In the genomic region with DNA sequence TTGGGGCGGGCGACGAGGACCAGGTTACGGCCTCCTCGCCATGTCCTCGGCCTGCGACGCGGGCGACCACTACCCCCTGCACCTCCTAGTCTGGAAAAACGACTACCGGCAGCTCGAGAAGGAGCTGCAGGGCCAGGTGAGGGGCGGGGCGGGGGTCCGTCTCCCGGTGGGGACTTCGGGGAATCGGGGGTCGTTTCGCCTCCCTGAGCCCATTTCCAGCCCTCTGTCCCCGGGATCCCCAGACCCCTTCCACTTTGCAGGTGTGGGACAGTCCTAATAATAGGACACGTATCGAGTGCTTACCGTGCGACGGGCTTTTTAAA, we compare ENCODE assay signal across 8 cellular contexts. TPM values are rescaled to one million over a fixed set of nuclear protein-coding genes. Genes with fewer than 3 reads are reported as not detected.
DNase-seq lines count a peak whose midpoint lies in the region; ATAC-seq, FAIRE-seq and TF ChIP-seq lines count a peak whose summit lies in the region.

No MANE protein-coding gene starts in this region.

- H3K14ac ChIP-seq in mesenchymal stem cell (ENCODE audit: low read length in 2 of 2): peak overlapping the region in 1 of 2 experiments; percentile 74

- TF ChIP-seq EP300 in K562 (IDR thresholded peaks at IDR 0.05; ENCODE audit: low read length): no peak

- TF ChIP-seq RAD21 in K562 (CRISPR knock-in tag; conservative IDR thresholded peaks at IDR 0.05 in 1 of 2, IDR thresholded peaks at IDR 0.05 in 1 of 2): no peak

- peaks cover 23 to 27% of the 10 kb centered on the region in 2 experiments for H3K4me1 ChIP-seq in K562 (replicated peaks in 1 of 2; ENCODE audit: control insufficient read depth in 2 of 2, insufficient read depth in 2 of 2, low read length in 2 of 2)
- H3K4me1 ChIP-seq in mesenchymal stem cell (ENCODE audit: control insufficient read depth, insufficient read depth, low read depth, low read length): peaks cover 8% of the 10 kb centered on the region
- H3K4me1 ChIP-seq in upper lobe of right lung: peaks cover 48% of the 10 kb centered on the region

- POLR2A ChIA-PET in K562 (lab: Yijun Ruan, JAX): interaction anchor here (0.7 to 2.0 kb wide), 3 partner anchors 14 to 113 kb away, joined by 3 to 7 read pairs (median 3); no protein-coding TSS in a partner anchor

- H3K18ac ChIP-seq in mesenchymal stem cell (ENCODE audit: low read depth in 1 of 2, low read length in 2 of 2): peak overlapping the region in 1 of 2 experiments; percentile 96

- H3K27ac ChIP-seq in K562 (ENCODE audit: extremely low read depth, low read depth, low read length) (peak overlapping the region; percentile 99), mesenchymal stem cell (ENCODE audit: low read length, poor library complexity, severe bottlenecking) (no peak overlapping the region), upper lobe of right lung (peak overlapping the region; percentile 95)

- H3K36me3 Mint-ChIP-seq in activated naive CD4-positive, alpha-beta T cell treated with anti-CD3 and anti-CD28 coated beads for 36 hours (ENCODE audit: low read depth): no peaks in the 10 kb centered on the region

- FAIRE-seq in K562 (lab: Jason Lieb, UNC): no peak

- no peak overlapping the region for H2BK12ac ChIP-seq in mesenchymal stem cell (ENCODE audit: low read length in 2 of 2)

- no peaks in the 10 kb centered on the region for H3K9me3 Mint-ChIP-seq in activated naive CD4-positive, alpha-beta T cell treated with anti-CD3 and anti-CD28 coated beads for 36 hours

- WGBS in K562 (ENCODE audit: insufficient coverage, low coverage, missing lambda C conversion rate): 1% methylated on average over 21 of the region's 27 CpGs
- 1% methylated on average over 26 of the region's 27 CpGs for WGBS in mesenchymal stem cell

- H3K4me2 ChIP-seq in K562 (ENCODE audit: insufficient read depth, low read length): peak overlapping the region; percentile 85
- peak overlapping the region; percentile 80 for H3K4me2 ChIP-seq in mesenchymal stem cell (ENCODE audit: low read length, poor library complexity, severe bottlenecking)

- H3K36me3 ChIP-seq in K562 (ENCODE audit: control insufficient read depth, insufficient read depth, low read length) (peaks cover 8% of the 10 kb centered on the region), mesenchymal stem cell (ENCODE audit: control insufficient read depth in 1 of 2, insufficient read depth in 2 of 2, low read depth in 1 of 2, low read length in 2 of 2) (peaks cover 3 to 7% of the 10 kb centered on the region in 2 experiments), upper lobe of right lung (no peaks in the 10 kb centered on the region)

- no peak overlapping the region for H4K8ac ChIP-seq in mesenchymal stem cell (ENCODE audit: low read length)

- H3K9me3 ChIP-seq in K562 (replicated peaks; ENCODE audit: control insufficient read depth, insufficient read depth, low read depth, low read length) (no peaks in the 10 kb centered on the region), mesenchymal stem cell (ENCODE audit: control insufficient read depth, low read length) (no peaks in the 10 kb centered on the region), upper lobe of right lung (no peaks in the 10 kb centered on the region)

- ATAC-seq in K562 (no peak), upper lobe of right lung (no peak), GM21717 (IDR thresholded peaks at IDR 0.05; ENCODE audit: unreplicated experiment) (no peak)

- peak overlapping the region in 1 of 2 experiments; percentile 71 for H3K4ac ChIP-seq in mesenchymal stem cell (ENCODE audit: low read depth in 1 of 2, low read length in 2 of 2)

- H3K9me1 ChIP-seq in K562 (ENCODE audit: control insufficient read depth, insufficient read depth, low read length): no peaks in the 10 kb centered on the region

- in situ Hi-C loops in K562 (cut with MboI): no loop called here

- no peak overlapping the region for H3K27ac Mint-ChIP-seq in activated naive CD4-positive, alpha-beta T cell treated with anti-CD3 and anti-CD28 coated beads for 36 hours

- H3K27me3 ChIP-seq in K562 (ENCODE audit: control insufficient read depth in 2 of 2, insufficient read depth in 2 of 2, low read length in 2 of 2) (no peaks in the 10 kb centered on the region), mesenchymal stem cell (ENCODE audit: control insufficient read depth in 1 of 2, insufficient read depth in 1 of 2, low read length in 2 of 2) (no peaks in the 10 kb centered on the region), upper lobe of right lung (no peaks in the 10 kb centered on the region)

- H3K27me3 Mint-ChIP-seq in activated naive CD4-positive, alpha-beta T cell treated with anti-CD3 and anti-CD28 coated beads for 36 hours (ENCODE audit: low read depth): no peaks in the 10 kb centered on the region

- H2BK5ac ChIP-seq in mesenchymal stem cell (ENCODE audit: low read depth, low read length, poor library complexity, severe bottlenecking): no peak overlapping the region

- peak overlapping the region; percentile 77 for H3K4me3 ChIP-seq in K562
- peak overlapping the region; percentile 88 to 90 for H3K4me3 ChIP-seq in mesenchymal stem cell (ENCODE audit: insufficient read depth in 1 of 2, low read depth in 1 of 2, low read length in 2 of 2)
- peak overlapping the region; percentile 90 for H3K4me3 ChIP-seq in upper lobe of right lung

- H3K9ac ChIP-seq in K562 (ENCODE audit: insufficient read depth in 1 of 2, low read depth in 2 of 2, low read length in 2 of 2) (peak overlapping the region; percentile 98 to 99), mesenchymal stem cell (ENCODE audit: low read length) (peak overlapping the region; percentile 93)

- H2AFZ ChIP-seq in K562 (ENCODE audit: low read depth, low read length) (peak overlapping the region; percentile 100), mesenchymal stem cell (ENCODE audit: low read depth, low read length) (peak overlapping the region; percentile 70)

- peaks cover 56% of the 10 kb centered on the region for H3K4me1 Mint-ChIP-seq in activated naive CD4-positive, alpha-beta T cell treated with anti-CD3 and anti-CD28 coated beads for 36 hours (ENCODE audit: low read depth)

- peak overlapping the region; percentile 89 for H3K4me3 Mint-ChIP-seq in activated naive CD4-positive, alpha-beta T cell treated with anti-CD3 and anti-CD28 coated beads for 36 hours

- peak overlapping the region in 1 of 2 experiments; percentile 84 for H3K23ac ChIP-seq in mesenchymal stem cell (ENCODE audit: low read length in 2 of 2)

- H2BK120ac ChIP-seq in mesenchymal stem cell (ENCODE audit: low read depth, low read length): no peak overlapping the region

- intact Hi-C loops in activated naive CD4-positive, alpha-beta T cell treated with anti-CD3 and anti-CD28 coated beads for 36 hours (cut with micrococcal nuclease): loop anchor here (2.0 to 10.0 kb wide), 4 partner anchors 281 to 1365 kb away; partner anchors contain the start of genes ATP2A2, PPP1CC and SELPLG
- intact Hi-C loops in K562 (cut with micrococcal nuclease): no loop called here
- intact Hi-C loops in upper lobe of right lung (cut with DNase I): no loop called here

- no peak overlapping the region for H4K91ac ChIP-seq in mesenchymal stem cell (ENCODE audit: low read length)

- BruUV-seq in K562 (replicated peaks; lab: Mats Ljungman, UMichigan): no TSS peak

- peaks cover 32% of the 10 kb centered on the region for H3K79me2 ChIP-seq in K562 (ENCODE audit: control insufficient read depth, insufficient read depth, low read length)

- TF ChIP-seq POLR2A in K562 (conservative IDR thresholded peaks at IDR 0.05): no peak

- H2AK5ac ChIP-seq in mesenchymal stem cell (ENCODE audit: low read length, severe bottlenecking): no peak overlapping the region

- H4K20me1 ChIP-seq in K562 (replicated peaks; ENCODE audit: control insufficient read depth, insufficient read depth, low read length): no peaks in the 10 kb centered on the region

- DNase-seq in activated naive CD4-positive, alpha-beta T cell treated with anti-CD3 and anti-CD28 coated beads for 36 hours: no peak
- no peak for DNase-seq in activated naive CD4-positive, alpha-beta T cell (lab: John Stamatoyannopoulos, UW)
- DNase-seq in K562 (ENCODE audit: extremely low read depth in 1 of 4, low spot score in 3 of 4) (no peak), mesenchymal stem cell (no peak), upper lobe of right lung (peak; percentile 69), NCI-H1436 treated with DMSO at 0.1 percent for 48 hours (lab: John Stamatoyannopoulos, UW) (no peak), NOMO-1 treated with DMSO at 0.1 percent for 48 hours (lab: John Stamatoyannopoulos, UW; ENCODE audit: unreplicated experiment) (no peak)

- H3K79me1 ChIP-seq in mesenchymal stem cell (replicated peaks; ENCODE audit: low read length, poor library complexity, severe bottlenecking): peaks cover 29% of the 10 kb centered on the region

- no peak for TF ChIP-seq CTCF in K562 (IDR thresholded peaks at IDR 0.05 in 2 of 3, conservative IDR thresholded peaks at IDR 0.05 in 1 of 3; ENCODE audit: insufficient read depth in 2 of 3, low read depth in 1 of 3, low read length in 3 of 3)
- TF ChIP-seq CTCF in upper lobe of right lung (IDR thresholded peaks at IDR 0.05): no peak

- CTCF ChIA-PET in activated naive CD4-positive, alpha-beta T cell treated with anti-CD3 and anti-CD28 coated beads for 36 hours (lab: Charles Lee): no interaction called here
- CTCF ChIA-PET in K562 (lab: Yijun Ruan, JAX; ENCODE audit: low intra/inter-chr PET ratio): interaction anchor here (0.7 kb wide), 1 partner anchor 597 kb away, joined by 3 read pairs; no protein-coding TSS in a partner anchor

- H2BK15ac ChIP-seq in mesenchymal stem cell (ENCODE audit: low read depth, poor library complexity, severe bottlenecking): peak overlapping the region; percentile 34

RNA-seq across cellular contexts. Expression of gene ANKRD13A, which starts 0.4 kb away (rescaled TPM):
- 10 to 100 TPM; 28.3 to 31.5 TPM for total RNA-seq in activated naive CD4-positive, alpha-beta T cell treated with anti-CD3 and anti-CD28 coated beads for 36 hours
- total RNA-seq in K562 (2011; cell fraction: chromatin; rRNA removed; ENCODE audit: low replicate concordance): 58.1 and 82.6 TPM in 2 replicates
- total RNA-seq in K562 (2011; cell fraction: nucleolus; rRNA removed): 46.0 and 48.2 TPM in 2 replicates
- 57.3 and 80.5 TPM in 2 replicates for total RNA-seq in K562 (2011; cell fraction: nucleoplasm; rRNA removed)
- total RNA-seq in K562 (2014; rRNA removed): 45.0 and 55.0 TPM in 2 replicates
- total RNA-seq in K562 (2014; rRNA removed; fragmentation: Illumina TruSeq; extraction: Trizol): 40.3 and 46.8 TPM in 2 replicates
- 41.6 and 45.1 TPM in 2 replicates for total RNA-seq in K562 (2015; rRNA removed; fragmentation: Illumina TruSeq; extraction: Trizol)
- total RNA-seq in K562 (2021): 37.7 and 41.5 TPM in 2 replicates
- polyA plus RNA-seq in K562 (2011; rRNA removed): 47.5 and 52.0 TPM in 2 replicates
- 51.5 and 72.4 TPM in 2 replicates for polyA plus RNA-seq in K562 (2011; cell fraction: cytosol; rRNA removed)
- polyA plus RNA-seq in K562 (2011; cell fraction: nucleus; rRNA removed): 85.6 and 88.3 TPM in 2 replicates
- polyA plus RNA-seq in K562 (2012): 26.4 and 35.3 TPM in 2 replicates
- 33.6 and 37.6 TPM in 2 replicates for polyA plus RNA-seq in K562 (2014; fragmentation: Illumina TruSeq; extraction: Trizol)
- polyA plus RNA-seq in K562 (2014; fragmentation: Nextera tagmentation; extraction: Ambion mirVana): 1 to 10 TPM; 5.0 to 9.0 TPM
- 41.7 and 49.1 TPM in 2 replicates for polyA plus RNA-seq in K562 (2014; rRNA removed)
- 59.6 and 62.9 TPM in 2 replicates for polyA minus RNA-seq in K562 (2011; rRNA and poly(A)+ RNA removed)
- 23.7 and 25.3 TPM in 2 replicates for polyA minus RNA-seq in K562 (2011; cell fraction: cytosol; rRNA and poly(A)+ RNA removed)
- polyA minus RNA-seq in K562 (2011; cell fraction: nucleus; rRNA and poly(A)+ RNA removed): 22.1 and 38.8 TPM in 2 replicates
- polyA plus RNA-seq in mesenchymal stem cell (2013, experiment 1 of 2): 17.6 TPM
- polyA plus RNA-seq in mesenchymal stem cell (2013, experiment 2 of 2): 18.0 TPM
- total RNA-seq in upper lobe of right lung: 54.0 TPM

RNA-seq across cellular contexts. Expression of gene GIT2, which starts 3.4 kb away (rescaled TPM):
- total RNA-seq in activated naive CD4-positive, alpha-beta T cell treated with anti-CD3 and anti-CD28 coated beads for 36 hours: 10 to 100 TPM; 40.2 to 41.6 TPM
- total RNA-seq in K562 (2011; cell fraction: chromatin; rRNA removed; ENCODE audit: low replicate concordance): 114 and 164 TPM in 2 replicates
- 56.8 and 57.4 TPM in 2 replicates for total RNA-seq in K562 (2011; cell fraction: nucleolus; rRNA removed)
- total RNA-seq in K562 (2011; cell fraction: nucleoplasm; rRNA removed): 87.3 and 120 TPM in 2 replicates
- total RNA-seq in K562 (2014; rRNA removed) (16.3 and 18.0 TPM in 2 replicates), K562 (2014; rRNA removed; fragmentation: Illumina TruSeq; extraction: Trizol) (23.3 and 24.0 TPM in 2 replicates), K562 (2015; rRNA removed; fragmentation: Illumina TruSeq; extraction: Trizol) (24.3 TPM in 2 replicates), K562 (2021) (23.5 and 24.7 TPM in 2 replicates), upper lobe of right lung (52.1 TPM)
- polyA plus RNA-seq in K562 (2011; rRNA removed) (27.4 and 30.4 TPM in 2 replicates), K562 (2014; fragmentation: Illumina TruSeq; extraction: Trizol) (23.7 and 26.9 TPM in 2 replicates), K562 (2014; fragmentation: Nextera tagmentation; extraction: Ambion mirVana) (1 to 10 TPM; 4.0 to 5.0 TPM), K562 (2014; rRNA removed) (20.1 and 26.2 TPM in 2 replicates)
- polyA plus RNA-seq in K562 (2011; cell fraction: cytosol; rRNA removed): 14.5 and 18.9 TPM in 2 replicates
- polyA plus RNA-seq in K562 (2011; cell fraction: nucleus; rRNA removed): 53.2 and 65.2 TPM in 2 replicates
- polyA plus RNA-seq in K562 (2012): 14.2 and 18.6 TPM in 2 replicates
- 46.0 and 51.5 TPM in 2 replicates for polyA minus RNA-seq in K562 (2011; rRNA and poly(A)+ RNA removed)
- 13.6 and 15.2 TPM in 2 replicates for polyA minus RNA-seq in K562 (2011; cell fraction: cytosol; rRNA and poly(A)+ RNA removed)
- 32.9 and 63.3 TPM in 2 replicates for polyA minus RNA-seq in K562 (2011; cell fraction: nucleus; rRNA and poly(A)+ RNA removed)
- 25.2 TPM for polyA plus RNA-seq in mesenchymal stem cell (2013, experiment 1 of 2)
- 24.1 TPM for polyA plus RNA-seq in mesenchymal stem cell (2013, experiment 2 of 2)

RNA-seq across cellular contexts. Expression of gene C12orf76, which starts 48.7 kb away (rescaled TPM):
- 10 to 100 TPM; 12.1 to 12.9 TPM for total RNA-seq in activated naive CD4-positive, alpha-beta T cell treated with anti-CD3 and anti-CD28 coated beads for 36 hours
- 50.6 and 54.2 TPM in 2 replicates for total RNA-seq in K562 (2011; cell fraction: chromatin; rRNA removed; ENCODE audit: low replicate concordance)
- total RNA-seq in K562 (2011; cell fraction: nucleolus; rRNA removed): 31.8 and 34.5 TPM in 2 replicates
- total RNA-seq in K562 (2011; cell fraction: nucleoplasm; rRNA removed): 53.2 and 69.8 TPM in 2 replicates
- total RNA-seq in K562 (2014; rRNA removed): 11.9 and 14.2 TPM in 2 replicates
- total RNA-seq in K562 (2014; rRNA removed; fragmentation: Illumina TruSeq; extraction: Trizol): 13.0 and 13.1 TPM in 2 replicates
- 9.6 and 12.2 TPM in 2 replicates for total RNA-seq in K562 (2015; rRNA removed; fragmentation: Illumina TruSeq; extraction: Trizol)
- 13.3 and 13.6 TPM in 2 replicates for total RNA-seq in K562 (2021)
- polyA plus RNA-seq in K562 (2011; rRNA removed): 38.6 and 46.7 TPM in 2 replicates
- 23.1 and 42.1 TPM in 2 replicates for polyA plus RNA-seq in K562 (2011; cell fraction: cytosol; rRNA removed)
- 31.9 and 42.8 TPM in 2 replicates for polyA plus RNA-seq in K562 (2011; cell fraction: nucleus; rRNA removed)
- 17.4 and 30.2 TPM in 2 replicates for polyA plus RNA-seq in K562 (2012)
- polyA plus RNA-seq in K562 (2014; fragmentation: Illumina TruSeq; extraction: Trizol): 12.3 and 14.4 TPM in 2 replicates
- polyA plus RNA-seq in K562 (2014; fragmentation: Nextera tagmentation; extraction: Ambion mirVana): 1 to 10 TPM; 6.3 to 7.0 TPM
- polyA plus RNA-seq in K562 (2014; rRNA removed): 17.8 and 23.5 TPM in 2 replicates
- 18.1 and 26.6 TPM in 2 replicates for polyA minus RNA-seq in K562 (2011; rRNA and poly(A)+ RNA removed)
- 8.9 and 22.8 TPM in 2 replicates for polyA minus RNA-seq in K562 (2011; cell fraction: cytosol; rRNA and poly(A)+ RNA removed)
- polyA minus RNA-seq in K562 (2011; cell fraction: nucleus; rRNA and poly(A)+ RNA removed): 7.1 and 10.1 TPM in 2 replicates
- 10.6 TPM for polyA plus RNA-seq in mesenchymal stem cell (2013, experiment 1 of 2)
- polyA plus RNA-seq in mesenchymal stem cell (2013, experiment 2 of 2): 10.7 TPM
- total RNA-seq in upper lobe of right lung: 25.0 TPM
